Comparison of ENCODE assay signal across 19 cellular contexts in the genomic region with DNA sequence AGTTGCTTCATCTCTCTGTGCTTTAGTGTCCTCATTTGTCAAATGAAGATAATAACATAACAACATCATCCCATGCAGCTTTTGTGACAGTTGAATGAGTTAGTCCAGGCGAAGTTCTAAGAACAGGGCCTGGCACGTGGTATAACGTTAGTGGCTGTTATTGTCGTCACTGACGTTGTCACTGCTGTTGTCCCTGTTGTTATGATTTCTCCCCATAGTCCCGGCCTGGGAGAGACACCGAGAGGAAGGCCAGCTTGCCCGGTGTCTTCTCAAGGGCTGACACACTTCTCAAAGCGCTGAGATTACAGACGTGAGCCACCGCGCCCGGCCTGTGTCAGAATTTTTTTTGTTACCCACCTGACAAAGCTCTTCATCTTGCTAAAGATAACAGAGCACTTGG.
"Had no signal": no experiment of that assay in that cellular context is flagged by ENCODE, and none has a peak within 500 bp of the region (broad histone marks: within the 10 kb centered on the region; RNA-seq: fewer than 3 reads in every experiment).

No MANE protein-coding gene starts in this region.

- H3K27me3 ChIP-seq: left lung, pancreas, right lobe of liver, suprapubic skin, thyroid gland, vagina had no signal

- H3K4me1 ChIP-seq: pancreas, right lobe of liver had no signal

- H3K36me3 ChIP-seq: pancreas, right lobe of liver, suprapubic skin, thyroid gland had no signal

- DNase-seq: cortex of kidney; effector memory CD4-positive, alpha-beta T cell; islet precursor cell; left lung; mesendoderm; naive B cell; nucleus accumbens; pancreas; right lobe of liver; stimulated activated CD4-positive, alpha-beta T cell treated with anti-CD3 and anti-CD28 coated beads, Interleukin-4, amount 100 ng/mL, for 1 hour; stimulated activated CD8-positive, alpha-beta memory T cell treated with anti-CD3 and anti-CD28 coated beads, Interleukin-4, amount 100 ng/mL, for 48 hours; stimulated activated naive CD8-positive, alpha-beta T cell treated with anti-CD3 and anti-CD28 coated beads, Interleukin-15, Interleukin-2, amounts not matched to agents 100 U/mL and 50 U/mL, for 24 hours had no signal

- ATAC-seq: esophagus mucosa; left lung; pancreas; stimulated activated effector memory CD8-positive, alpha-beta T cell treated with anti-CD3 and anti-CD28 coated beads, Interleukin-12 subunit alpha, Interleukin-12 subunit beta, amount 100 ng/mL, for 72 hours; stimulated activated naive CD8-positive, alpha-beta T cell treated with anti-CD3 and anti-CD28 coated beads, Interleukin-15, Interleukin-2, amounts not matched to agents 100 U/mL and 50 U/mL, for 24 hours had no signal

- H3K27me3 Mint-ChIP-seq: naive B cell, progenitor cell of endocrine pancreas, type B pancreatic cell had no signal

- H3K27ac ChIP-seq: left lung, pancreas, right lobe of liver, suprapubic skin, vagina had no signal

- H3K4me3 ChIP-seq: left lung, pancreas, right lobe of liver, suprapubic skin, thyroid gland, vagina had no signal

- H3K9me3 Mint-ChIP-seq: stimulated activated effector memory CD8-positive, alpha-beta T cell treated with anti-CD3 and anti-CD28 coated beads, Interleukin-12 subunit alpha, Interleukin-12 subunit beta, amount 100 ng/mL, for 72 hours; type B pancreatic cell had no signal

- H3K27ac Mint-ChIP-seq: progenitor cell of endocrine pancreas; stimulated activated effector memory CD8-positive, alpha-beta T cell treated with anti-CD3 and anti-CD28 coated beads, Interleukin-12 subunit alpha, Interleukin-12 subunit beta, amount 100 ng/mL, for 72 hours; type B pancreatic cell had no signal

- H3K4me1 Mint-ChIP-seq: stimulated activated effector memory CD8-positive, alpha-beta T cell treated with anti-CD3 and anti-CD28 coated beads, Interleukin-12 subunit alpha, Interleukin-12 subunit beta, amount 100 ng/mL, for 72 hours had no signal

- H3K9me3 ChIP-seq: left lung, pancreas, right lobe of liver, suprapubic skin, thyroid gland, vagina had no signal

- H3K36me3 Mint-ChIP-seq: type B pancreatic cell had no signal

- H3K4me3 Mint-ChIP-seq: naive B cell; stimulated activated effector memory CD8-positive, alpha-beta T cell treated with anti-CD3 and anti-CD28 coated beads, Interleukin-12 subunit alpha, Interleukin-12 subunit beta, amount 100 ng/mL, for 72 hours; type B pancreatic cell had no signal
